ENCODE assay signal across 8 cellular contexts in genomic region chr2:73926493-73927327, GRCh38. TPM values are rescaled to one million over a fixed set of nuclear protein-coding genes. Genes with fewer than 3 reads are reported as not detected.
DNase-seq lines count a peak whose midpoint lies in the region; ATAC-seq, FAIRE-seq and TF ChIP-seq lines count a peak whose summit lies in the region.

DGUOK (plus strand) TSS chr2:73926880; CDS start chr2:73926911, 31 bp downstream.

- peak within 1 kb of the TSS; percentile 97 for H3K56ac ChIP-seq in IMR-90 (ENCODE audit: extremely low read depth, insufficient read depth, low read length)

- peak within 1 kb of the TSS; percentile 90 for H3K14ac ChIP-seq in IMR-90 (replicated peaks; ENCODE audit: low read depth, low read length)

- TF ChIP-seq POLR2A in IMR-90 (IDR thresholded peaks at IDR 0.05; ENCODE audit: low read depth, low read length): peak; percentile 94
- TF ChIP-seq POLR2A in endothelial cell of umbilical vein (IDR thresholded peaks at IDR 0.05; ENCODE audit: low read depth, low read length): peak; percentile 84

- no peak for TF ChIP-seq RAD21 in IMR-90 (IDR thresholded peaks at IDR 0.05; ENCODE audit: low read length)

- H4K20me1 ChIP-seq in IMR-90 (ENCODE audit: insufficient read depth, low read length) (peaks cover 24% of the 10 kb centered on the region), endothelial cell of umbilical vein (replicated peaks; ENCODE audit: control insufficient read depth, extremely low read depth, insufficient read depth, low read length) (no peaks in the 10 kb centered on the region)

- peak within 1 kb of the TSS; percentile 73 for H3K23ac ChIP-seq in IMR-90 (ENCODE audit: low read depth, low read length)

- H3K79me1 ChIP-seq in IMR-90 (ENCODE audit: low read depth in 1 of 2, low read length in 2 of 2): peaks cover 15 to 48% of the 10 kb centered on the region in 2 experiments

- peaks cover 36% of the 10 kb centered on the region for H3K79me2 ChIP-seq in endothelial cell of umbilical vein (ENCODE audit: control insufficient read depth, insufficient read depth, low read length)

- 1% methylated on average over 14 of the region's 50 CpGs; no CpG with 5 or more reads in 1 of the 2 experiments for WGBS in IMR-90 (ENCODE audit: extremely low coverage in 2 of 2, insufficient read length in 1 of 2), 2 experiments

- POLR2A ChIA-PET in IMR-90 (lab: Charles Lee; ENCODE audit: unreplicated experiment) (no interaction called here), endothelial cell of umbilical vein (lab: Charles Lee) (interaction anchor here (1.0 kb wide), 1 partner anchor 10 kb away, joined by 3 read pairs; no protein-coding TSS in a partner anchor)

- peak within 1 kb of the TSS; percentile 90 for H3K4ac ChIP-seq in IMR-90 (ENCODE audit: low read depth, low read length)

- intact Hi-C loops in IMR-90 (cut with micrococcal nuclease) (loop anchor here (5.0 to 10.0 kb wide), 3 partner anchors 56 to 468 kb away; partner anchors contain the start of gene TET3), endothelial cell of umbilical vein (cut with micrococcal nuclease) (loop anchor here (1.0 to 2.0 kb wide), 4 partner anchors 53 to 189 kb away; partner anchors contain the start of genes STAMBP, TET3 and TPRKB)

- peak within 1 kb of the TSS; percentile 89 for H2BK5ac ChIP-seq in IMR-90 (ENCODE audit: low read depth, low read length, poor library complexity, severe bottlenecking)

- H2AK9ac ChIP-seq in IMR-90 (replicated peaks; ENCODE audit: low read depth, low read length, poor library complexity): peak within 1 kb of the TSS; percentile 93

- CTCF ChIA-PET in IMR-90 (lab: Yijun Ruan, JAX): no interaction called here
- CTCF ChIA-PET in endothelial cell of umbilical vein (lab: Charles Lee): interaction anchor here (0.6 kb wide), 1 partner anchor 61 kb away, joined by 4 read pairs; no protein-coding TSS in a partner anchor

- in situ Hi-C loops in IMR-90 (cut with MboI; ENCODE audit: low sequenced_read_pairs): loop anchor here (10.0 kb wide), 1 partner anchor 218 kb away; the partner anchor contains the start of gene BOLA3

- H3K9me3 ChIP-seq in IMR-90 (ENCODE audit: control insufficient read depth, insufficient read depth, low read length) (no peaks in the 10 kb centered on the region), endothelial cell of umbilical vein (replicated peaks; ENCODE audit: control insufficient read depth, insufficient read depth, low read length) (no peaks in the 10 kb centered on the region)

- H4K8ac ChIP-seq in IMR-90 (ENCODE audit: low read depth in 2 of 2, low read length in 2 of 2): peak within 1 kb of the TSS; percentile 86 to 97

- H3K27ac ChIP-seq in IMR-90 (ENCODE audit: insufficient read depth, low read length) (peak within 1 kb of the TSS; percentile 96), endothelial cell of umbilical vein (ENCODE audit: insufficient read depth, low read depth, low read length) (peak within 1 kb of the TSS; percentile 98)

- H4K91ac ChIP-seq in IMR-90 (ENCODE audit: insufficient read depth, low read depth, low read length): peak within 1 kb of the TSS; percentile 71

- H2BK20ac ChIP-seq in IMR-90 (ENCODE audit: low read depth, low read length): no peak within 1 kb of the TSS; the same call in 1 of the 2 replicates

- H3K9me1 ChIP-seq in IMR-90 (ENCODE audit: insufficient read depth, low read length) (peaks cover 6% of the 10 kb centered on the region), endothelial cell of umbilical vein (replicated peaks; ENCODE audit: control insufficient read depth, extremely low read depth, insufficient read depth, low read length) (no peaks in the 10 kb centered on the region)

- H2BK120ac ChIP-seq in IMR-90 (ENCODE audit: low read depth, low read length): peak within 1 kb of the TSS; percentile 54; the same call in 1 of the 2 replicates

- H3K4me3 ChIP-seq in IMR-90 (ENCODE audit: insufficient read depth, low read depth, low read length) (peak within 1 kb of the TSS; percentile 76), endothelial cell of umbilical vein (replicated peaks in 1 of 3; ENCODE audit: insufficient read depth in 1 of 3, low read depth in 1 of 3, low read length in 3 of 3) (peak within 1 kb of the TSS; percentile 48 to 95 (median 91))

- H3K4me1 ChIP-seq in IMR-90 (ENCODE audit: control insufficient read depth, insufficient read depth, low read length): peaks cover 2% of the 10 kb centered on the region
- peaks cover 13% of the 10 kb centered on the region for H3K4me1 ChIP-seq in endothelial cell of umbilical vein (ENCODE audit: control insufficient read depth, extremely low read depth, insufficient read depth, low read length)

- H3K27me3 ChIP-seq in IMR-90 (ENCODE audit: control insufficient read depth, insufficient read depth, low read length) (no peaks in the 10 kb centered on the region), endothelial cell of umbilical vein (ENCODE audit: control insufficient read depth in 2 of 2, insufficient read depth in 2 of 2, low read length in 2 of 2) (peaks cover 8 to 9% of the 10 kb centered on the region in 2 experiments)

- peak within 1 kb of the TSS; percentile 26; the same call in 1 of the 3 replicates for H2BK15ac ChIP-seq in IMR-90 (ENCODE audit: low read depth, low read length)

- H3K9ac ChIP-seq in IMR-90 (ENCODE audit: low read depth, low read length) (peak within 1 kb of the TSS; percentile 98), endothelial cell of umbilical vein (replicated peaks; ENCODE audit: extremely low read depth, insufficient read depth, low read length) (peak within 1 kb of the TSS; percentile 99)

- H2AK5ac ChIP-seq in IMR-90 (ENCODE audit: low read depth, low read length): peak within 1 kb of the TSS; percentile 95

- peak; percentile 100 for FAIRE-seq in endothelial cell of umbilical vein (lab: Jason Lieb, UNC)

- H3K4me2 ChIP-seq in IMR-90 (ENCODE audit: low read depth, low read length) (peak within 1 kb of the TSS; percentile 61), endothelial cell of umbilical vein (ENCODE audit: insufficient read depth, low read length) (peak within 1 kb of the TSS; percentile 97)

- H3K36me3 ChIP-seq in IMR-90 (ENCODE audit: control insufficient read depth, insufficient read depth, low read length): no peaks in the 10 kb centered on the region
- no peaks in the 10 kb centered on the region for H3K36me3 ChIP-seq in endothelial cell of umbilical vein (ENCODE audit: control insufficient read depth in 2 of 2, extremely low read depth in 1 of 2, insufficient read depth in 2 of 2, low read length in 2 of 2)

- H2AFZ ChIP-seq in IMR-90 (replicated peaks; ENCODE audit: low read length, poor library complexity) (peak within 1 kb of the TSS; percentile 90), endothelial cell of umbilical vein (ENCODE audit: low read depth, low read length) (peak within 1 kb of the TSS; percentile 88)

- H4K5ac ChIP-seq in IMR-90 (ENCODE audit: low read depth, low read length): peak within 1 kb of the TSS; percentile 81

- BruUV-seq in IMR-90 (replicated peaks; lab: Mats Ljungman, UMichigan): no TSS peak
- BruUV-seq in endothelial cell of umbilical vein (replicated peaks; lab: Mats Ljungman, UMichigan): TSS peak; percentile 80

- ATAC-seq in GM21528 (IDR thresholded peaks at IDR 0.05; ENCODE audit: low FRiP score, unreplicated experiment) (peak; percentile 99), IMR-90 (ENCODE audit: low read depth) (peak; percentile 97)

- TF ChIP-seq CTCF in IMR-90 (conservative IDR thresholded peaks at IDR 0.05; ENCODE audit: low read depth, low read length) (no peak), endothelial cell of umbilical vein (IDR thresholded peaks at IDR 0.05; ENCODE audit: extremely low read depth in 1 of 2, insufficient read depth in 1 of 2, low read depth in 1 of 2, low read length in 2 of 2) (no peak)

- peak; percentile 100 for DNase-seq in DMS 273 (lab: John Stamatoyannopoulos, UW; ENCODE audit: unreplicated experiment)
- peak; percentile 100 for DNase-seq in IMR-90
- DNase-seq in OCI-M1 (lab: John Stamatoyannopoulos, UW): peak; percentile 97
- DNase-seq in activated T-cell treated with anti-CD3 and anti-CD28 coated beads for 24 hours (ENCODE audit: low read depth): peak; percentile 96
- peak; percentile 98 for DNase-seq in endothelial cell of umbilical vein (ENCODE audit: low read depth, low spot score)
- peak; percentile 97 for DNase-seq in midbrain (lab: John Stamatoyannopoulos, UW)
- DNase-seq in stimulated activated CD8-positive, alpha-beta memory T cell treated with anti-CD3 and anti-CD28 coated beads, Interleukin-2, amount 100 ng/mL, for 1 hour (ENCODE audit: low read depth in 2 of 2): peak; percentile 90

- dilution Hi-C loops in IMR-90 (cut with HindIII; ENCODE audit: low sequenced_read_pairs, unreplicated experiment) (no loop called here), endothelial cell of umbilical vein (cut with MboI; ENCODE audit: extremely low pct_ligation_motif_present, low sequenced_read_pairs) (no loop called here)

- H3K18ac ChIP-seq in IMR-90 (ENCODE audit: low read depth, low read length): peak within 1 kb of the TSS; percentile 32; the same call in 1 of the 2 replicates

TF ChIP-seq in IMR-90, 13 proteins besides CTCF, POLR2A, EP300 and RAD21 (continues in another document):
- TF ChIP-seq CHD1 (IDR thresholded peaks at IDR 0.05; ENCODE audit: low read depth, low read length): 0 out of 2 replicates have a peak, but pooled peaks have one; percentile 86
- peak; percentile 72; the same call in 1 of the 2 replicates for TF ChIP-seq MAZ (IDR thresholded peaks at IDR 0.05; ENCODE audit: borderline replicate concordance, low read depth, low read length)
- TF ChIP-seq CEBPB (IDR thresholded peaks at IDR 0.05; ENCODE audit: low read depth, low read length): peak; percentile 90

TF ChIP-seq in endothelial cell of umbilical vein, 7 proteins besides CTCF, POLR2A, EP300 and RAD21 (continues in another document):
- peak; percentile 45 for TF ChIP-seq MAX (IDR thresholded peaks at IDR 0.05; ENCODE audit: insufficient read depth, insufficient read length)
- peak; percentile 95 for TF ChIP-seq POLR2AphosphoS5 (IDR thresholded peaks at IDR 0.05; ENCODE audit: insufficient read depth, low read depth, low read length)

RNA-seq across cellular contexts. Expression of gene DGUOK, which starts in this region (rescaled TPM):
- total RNA-seq in IMR-90 (2012; rRNA removed) (57.2 and 66.3 TPM in 2 replicates), endothelial cell of umbilical vein (51.8 and 58.8 TPM in 2 replicates)
- polyA plus RNA-seq in IMR-90 (2012; rRNA removed) (111 and 116 TPM in 2 replicates), endothelial cell of umbilical vein (68.7 and 77.5 TPM in 2 replicates)
- polyA plus RNA-seq in IMR-90 (2012; cell fraction: cytosol; rRNA removed): 95.7 and 122 TPM in 2 replicates
- polyA plus RNA-seq in IMR-90 (2012; cell fraction: nucleus; rRNA removed; ENCODE audit: low replicate concordance): 37.3 and 50.6 TPM in 2 replicates
- polyA plus RNA-seq in endothelial cell of umbilical vein (2011; cell fraction: cytosol; rRNA removed): 85.8 and 99.0 TPM in 2 replicates
- polyA plus RNA-seq in endothelial cell of umbilical vein (2011; cell fraction: nucleus; rRNA removed): 37.5 and 40.0 TPM in 2 replicates
- 77.6 and 82.7 TPM in 2 replicates for polyA plus RNA-seq in endothelial cell of umbilical vein (2012)
- 18.6 and 19.3 TPM in 2 replicates for polyA minus RNA-seq in endothelial cell of umbilical vein
- polyA minus RNA-seq in endothelial cell of umbilical vein (2011; cell fraction: cytosol; rRNA and poly(A)+ RNA removed): 24.8 TPM
- polyA minus RNA-seq in endothelial cell of umbilical vein (2011; cell fraction: nucleus; rRNA and poly(A)+ RNA removed): 16.0 and 19.5 TPM in 2 replicates

Comparison
In these comparisons a context has a peak if more than half of its experiments do, and no peak if none do; other contexts are left out.
1. Peak in every context shown above with its lines: DNase-seq, ATAC-seq, H3K4me3 ChIP-seq and H3K27ac ChIP-seq.